Comparison of ENCODE assay signal across 8 cellular contexts in the genomic region with DNA sequence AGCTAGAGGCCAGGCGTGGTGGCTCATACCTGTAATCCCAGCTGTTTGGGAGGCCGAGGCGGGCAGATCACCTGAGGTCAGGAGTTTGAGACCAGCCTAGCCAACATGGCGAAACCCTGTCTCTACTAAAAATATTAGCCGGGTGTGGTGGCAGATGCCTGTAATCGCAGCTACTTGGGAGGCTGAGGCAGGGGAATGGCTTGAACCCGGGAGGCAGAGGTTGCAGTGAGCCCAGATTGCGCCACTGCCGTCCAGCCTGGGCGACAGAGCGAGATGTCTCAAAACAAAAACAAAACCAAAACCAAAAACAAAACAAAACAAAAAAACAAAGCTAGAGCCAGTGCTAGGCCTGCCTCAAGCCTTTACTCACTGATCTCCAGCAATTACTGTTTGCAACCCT. TPM values are rescaled to one million over a fixed set of nuclear protein-coding genes. Genes with fewer than 3 reads are reported as not detected.
DNase-seq lines count a peak whose midpoint lies in the region; ATAC-seq and TF ChIP-seq lines count a peak whose summit lies in the region.
"Not testable (repeated sequence)": the region's sequence is repeated elsewhere in the genome, so short reads cannot be mapped to it uniquely, and the experiment has no call there.

No MANE protein-coding gene starts in this region.

- TF ChIP-seq POLR2A in testis (IDR thresholded peaks at IDR 0.05): not testable (repeated sequence)

- H3K27ac Mint-ChIP-seq in T-helper 17 cell: peak overlapping the region; percentile 71
- H3K27ac Mint-ChIP-seq in activated T-helper 1 cell treated with anti-CD3 and anti-CD28 coated beads, Interleukin-12 subunit alpha, Interleukin-12 subunit beta, Interleukin-2, Interleukin-4 antibody, amounts not matched to agents 30 ng/mL and 10 ng/mL and 1 ng/mL, durations not matched to agents 14 hours and 24 hours and 36 hours: peak overlapping the region; percentile 49

- H3K14ac ChIP-seq in trophoblast cell (ENCODE audit: low read length): not testable (repeated sequence)

- not testable (repeated sequence) for H2AK5ac ChIP-seq in trophoblast cell (ENCODE audit: low read length)

- TF ChIP-seq RAD21 in liver (IDR thresholded peaks at IDR 0.05): not testable (repeated sequence)

- not testable (repeated sequence) for H2AFZ ChIP-seq in trophoblast cell (ENCODE audit: insufficient read depth, low read length, poor library complexity)

- H3K79me1 ChIP-seq in trophoblast cell (ENCODE audit: low read length): not testable (repeated sequence)

- H4K12ac ChIP-seq in trophoblast cell (ENCODE audit: low read depth, low read length): not testable (repeated sequence)

- not testable (repeated sequence) for DNase-seq in T-helper 17 cell; activated T-helper 1 cell treated with anti-CD3 and anti-CD28 coated beads, Interleukin-12 subunit alpha, Interleukin-12 subunit beta, Interleukin-2, Interleukin-4 antibody, amounts not matched to agents 30 ng/mL and 10 ng/mL and 1 ng/mL, durations not matched to agents 14 hours and 24 hours and 36 hours (ENCODE audit: low spot score); coronary artery (ENCODE audit: low spot score); testis
- DNase-seq in trophoblast cell: peak; percentile 62 to 83

- not testable (repeated sequence) for H3K18ac ChIP-seq in trophoblast cell (ENCODE audit: low read length)

- not testable (repeated sequence) for H3K79me2 ChIP-seq in trophoblast cell (ENCODE audit: control insufficient read depth, insufficient read depth, low read length, poor library complexity)

- not testable (repeated sequence) for H3K27me3 Mint-ChIP-seq in T-helper 17 cell; activated T-helper 1 cell treated with anti-CD3 and anti-CD28 coated beads, Interleukin-12 subunit alpha, Interleukin-12 subunit beta, Interleukin-2, Interleukin-4 antibody, amounts not matched to agents 30 ng/mL and 10 ng/mL and 1 ng/mL, durations not matched to agents 14 hours and 24 hours and 36 hours (ENCODE audit: insufficient read depth)

- WGBS in liver: 70% methylated on average over 11 of the region's 11 CpGs
- WGBS in trophoblast cell (ENCODE audit: extremely low coverage, insufficient coverage, insufficient read length): no CpG with 5 or more reads among the region's 11 CpGs
- 81 to 84% methylated on average over 11 of the region's 11 CpGs for WGBS in testis, 2 donors

- H3K4me1 ChIP-seq in BLaER1 (peaks cover 38% of the 10 kb centered on the region), liver (ENCODE audit: control insufficient read depth in 4 of 4, insufficient read depth in 4 of 4, low read length in 3 of 4) (peaks cover 0 to 22% (median 17%) of the 10 kb centered on the region in 4 donors), testis (peaks cover 17% of the 10 kb centered on the region)
- H3K4me1 ChIP-seq in trophoblast cell (ENCODE audit: control insufficient read depth in 1 of 2, insufficient read depth in 2 of 2, low read length in 2 of 2): not testable (repeated sequence)

- H4K8ac ChIP-seq in trophoblast cell (ENCODE audit: low read depth, low read length): not testable (repeated sequence)

- peak; percentile 42 for ATAC-seq in HG03442 (IDR thresholded peaks at IDR 0.05; ENCODE audit: unreplicated experiment)
- not testable (repeated sequence) for ATAC-seq in T-helper 17 cell

- H3K23ac ChIP-seq in trophoblast cell (ENCODE audit: low read length): not testable (repeated sequence)

- H3K9me3 Mint-ChIP-seq in activated T-helper 1 cell treated with anti-CD3 and anti-CD28 coated beads, Interleukin-12 subunit alpha, Interleukin-12 subunit beta, Interleukin-2, Interleukin-4 antibody, amounts not matched to agents 30 ng/mL and 10 ng/mL and 1 ng/mL, durations not matched to agents 14 hours and 24 hours and 36 hours: not testable (repeated sequence)

- not testable (repeated sequence) for H4K91ac ChIP-seq in trophoblast cell (ENCODE audit: low read depth, low read length)

- not testable (repeated sequence) for H3K4me2 ChIP-seq in BLaER1; trophoblast cell (ENCODE audit: low read length)

- not testable (repeated sequence) for TF ChIP-seq CTCF in coronary artery (IDR thresholded peaks at IDR 0.05); liver (IDR thresholded peaks at IDR 0.05; ENCODE audit: low read depth, low read length, missing input control); testis (IDR thresholded peaks at IDR 0.05)

- H3K4me3 ChIP-seq in BLaER1; coronary artery; liver (ENCODE audit: low read depth in 1 of 3, low read length in 3 of 3); trophoblast cell (ENCODE audit: low read depth, low read length); testis: not testable (repeated sequence)

- H3K4me3 Mint-ChIP-seq in T-helper 17 cell; activated T-helper 1 cell treated with anti-CD3 and anti-CD28 coated beads, Interleukin-12 subunit alpha, Interleukin-12 subunit beta, Interleukin-2, Interleukin-4 antibody, amounts not matched to agents 30 ng/mL and 10 ng/mL and 1 ng/mL, durations not matched to agents 14 hours and 24 hours and 36 hours: not testable (repeated sequence)

- H3K9ac ChIP-seq in BLaER1; liver (ENCODE audit: low read depth in 1 of 2, low read length in 2 of 2); trophoblast cell (ENCODE audit: low read length): not testable (repeated sequence)

- not testable (repeated sequence) for H2BK12ac ChIP-seq in trophoblast cell (ENCODE audit: low read length)

- intact Hi-C loops in activated T-helper 1 cell treated with anti-CD3 and anti-CD28 coated beads, Interleukin-12 subunit alpha, Interleukin-12 subunit beta, Interleukin-2, Interleukin-4 antibody, amounts not matched to agents 30 ng/mL and 10 ng/mL and 1 ng/mL, durations not matched to agents 14 hours and 24 hours and 36 hours (cut with micrococcal nuclease); testis (cut with DNase I; ENCODE audit: low total_unique reads): not testable (repeated sequence)

- H3K9me3 ChIP-seq in BLaER1; T-helper 17 cell (ENCODE audit: control insufficient read depth, low read length, poor library complexity, severe bottlenecking); liver (ENCODE audit: control insufficient read depth in 4 of 4, low read length in 3 of 4); trophoblast cell (ENCODE audit: insufficient read depth, low read depth, low read length); testis: not testable (repeated sequence)

- H3K4me1 Mint-ChIP-seq in T-helper 17 cell: peaks cover 25% of the 10 kb centered on the region
- H3K4me1 Mint-ChIP-seq in activated T-helper 1 cell treated with anti-CD3 and anti-CD28 coated beads, Interleukin-12 subunit alpha, Interleukin-12 subunit beta, Interleukin-2, Interleukin-4 antibody, amounts not matched to agents 30 ng/mL and 10 ng/mL and 1 ng/mL, durations not matched to agents 14 hours and 24 hours and 36 hours (ENCODE audit: low read depth): peaks cover 11% of the 10 kb centered on the region

- H2BK120ac ChIP-seq in trophoblast cell (ENCODE audit: insufficient read depth, low read length, poor library complexity): not testable (repeated sequence)

- not testable (repeated sequence) for H4K20me1 ChIP-seq in BLaER1

- 0 out of 2 replicates have a peak overlapping the region, but pooled peaks have one; percentile 51 for H3K27ac ChIP-seq in BLaER1
- H3K27ac ChIP-seq in coronary artery: peak overlapping the region; percentile 12 to 35
- H3K27ac ChIP-seq in liver (ENCODE audit: low read depth in 1 of 2, low read length in 2 of 2): peak overlapping the region; percentile 70 to 76
- not testable (repeated sequence) for H3K27ac ChIP-seq in trophoblast cell (ENCODE audit: low read depth, low read length)
- peak overlapping the region; percentile 7 to 72 for H3K27ac ChIP-seq in testis

- peaks cover 69% of the 10 kb centered on the region for H3K36me3 ChIP-seq in BLaER1
- H3K36me3 ChIP-seq in liver (ENCODE audit: control insufficient read depth in 4 of 4, insufficient read depth in 3 of 4, low read depth in 1 of 4, low read length in 3 of 4); trophoblast cell (ENCODE audit: control insufficient read depth in 1 of 2, insufficient read depth in 2 of 2, low read length in 2 of 2); testis (ENCODE audit: low read depth, missing control alignments): not testable (repeated sequence)

- not testable (repeated sequence) for H3K4ac ChIP-seq in trophoblast cell (ENCODE audit: low read depth, low read length)

- H2BK5ac ChIP-seq in trophoblast cell (ENCODE audit: low read depth, low read length, poor library complexity): not testable (repeated sequence)

- H3K36me3 Mint-ChIP-seq in T-helper 17 cell (ENCODE audit: low read depth): not testable (repeated sequence)
- peaks cover 33% of the 10 kb centered on the region for H3K36me3 Mint-ChIP-seq in activated T-helper 1 cell treated with anti-CD3 and anti-CD28 coated beads, Interleukin-12 subunit alpha, Interleukin-12 subunit beta, Interleukin-2, Interleukin-4 antibody, amounts not matched to agents 30 ng/mL and 10 ng/mL and 1 ng/mL, durations not matched to agents 14 hours and 24 hours and 36 hours (ENCODE audit: low read depth)

- not testable (repeated sequence) for H3K27me3 ChIP-seq in BLaER1; liver (ENCODE audit: control insufficient read depth in 4 of 4, insufficient read depth in 4 of 4, low read length in 3 of 4); trophoblast cell (ENCODE audit: insufficient read depth, low read length); testis

RNA-seq across cellular contexts. Expression of a gene that starts 13.4 kb away (rescaled TPM):
- total RNA-seq in T-helper 17 cell (100 to 1,000 TPM in 1 of 2 donors, 10 to 100 TPM in 1; 95.4 to 121 TPM), liver (10 to 100 TPM in 1 of 2 donors, 1 to 10 TPM in 1; 5.7 to 17.8 TPM), testis (10 to 100 TPM; 33.8 to 39.5 TPM)
- 69.2 and 71.1 TPM in 2 replicates for total RNA-seq in activated T-helper 1 cell treated with anti-CD3 and anti-CD28 coated beads, Interleukin-12 subunit alpha, Interleukin-12 subunit beta, Interleukin-2, Interleukin-4 antibody, amounts not matched to agents 30 ng/mL and 10 ng/mL and 1 ng/mL, durations not matched to agents 14 hours and 24 hours and 36 hours
- polyA plus RNA-seq in liver (1 to 10 TPM; 4.7 to 9.0 TPM), testis (ENCODE audit: insufficient read depth, low read depth, low replicate concordance) (16.2 TPM)
- 7.4 and 8.0 TPM in 2 replicates for polyA plus RNA-seq in trophoblast cell (2013)

RNA-seq across cellular contexts. Expression of a gene that starts 33.8 kb away (rescaled TPM):
- total RNA-seq in T-helper 17 cell (10 to 100 TPM; 12.9 to 17.7 TPM), liver (100 to 1,000 TPM in 1 of 2 donors, 10 to 100 TPM in 1; 70.5 to 176 TPM), testis (100 to 1,000 TPM; 130 to 202 TPM)
- 19.8 and 23.9 TPM in 2 replicates for total RNA-seq in activated T-helper 1 cell treated with anti-CD3 and anti-CD28 coated beads, Interleukin-12 subunit alpha, Interleukin-12 subunit beta, Interleukin-2, Interleukin-4 antibody, amounts not matched to agents 30 ng/mL and 10 ng/mL and 1 ng/mL, durations not matched to agents 14 hours and 24 hours and 36 hours
- polyA plus RNA-seq in liver (100 to 1,000 TPM; 287 to 328 TPM), testis (ENCODE audit: insufficient read depth, low read depth, low replicate concordance) (379 TPM)
- 143 and 154 TPM in 2 replicates for polyA plus RNA-seq in trophoblast cell (2013)
